Comparison of ENCODE assay signal across 8 cellular contexts in the genomic region with DNA sequence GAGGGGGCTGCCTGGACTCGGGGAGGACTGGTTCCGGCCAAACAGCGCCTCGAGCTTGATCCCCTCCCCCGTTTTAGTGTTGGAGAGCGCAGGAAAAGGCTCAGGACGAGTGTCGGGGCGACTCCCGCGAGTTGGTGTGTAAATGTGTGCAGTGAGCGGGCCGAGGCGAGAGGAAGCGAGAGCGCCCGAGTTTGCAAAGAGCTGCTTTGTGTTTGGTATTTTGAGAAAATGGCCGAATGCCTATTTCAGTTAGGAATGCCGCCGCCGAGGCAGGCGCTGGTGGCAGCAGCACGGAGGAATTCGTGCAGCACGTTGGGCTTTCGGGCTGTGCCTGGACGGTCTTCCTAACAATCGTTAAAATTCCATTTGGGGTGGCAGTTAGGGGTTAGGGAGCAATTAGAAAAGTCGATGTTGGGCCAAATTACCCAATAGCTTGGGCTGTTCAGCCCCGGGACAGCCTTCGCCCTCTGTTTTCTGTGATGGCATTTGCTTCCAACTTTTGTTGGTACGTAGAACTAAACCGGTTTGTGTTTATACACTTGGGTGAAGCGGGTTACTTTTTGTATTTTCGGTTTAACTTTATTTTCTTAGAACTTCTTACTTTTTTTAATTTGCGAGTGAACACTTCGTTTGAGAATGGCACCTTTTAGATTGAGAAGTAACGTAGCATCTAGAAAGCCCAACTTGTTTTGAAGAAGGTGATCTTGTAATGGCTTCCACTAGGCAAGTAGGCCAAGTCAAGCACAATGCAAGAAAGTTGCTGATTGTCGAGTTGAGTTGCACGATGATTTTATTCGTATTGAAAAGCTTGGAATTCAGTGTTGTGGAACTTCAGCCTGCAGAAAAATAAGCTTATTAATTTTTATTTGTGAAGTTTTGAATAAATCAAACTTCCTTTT. TPM values are rescaled to one million over a fixed set of nuclear protein-coding genes. Genes with fewer than 3 reads are reported as not detected.
A peak's percentile ranks its signal among the peaks of the same experiment; 100 is the strongest.
DNase-seq lines count a peak whose midpoint lies in the region; ATAC-seq and TF ChIP-seq lines count a peak whose summit lies in the region.

No MANE protein-coding gene starts in this region.

- H3K27me3 Mint-ChIP-seq in T-helper 17 cell = no peaks in the 10 kb centered on the region

- peak; percentile 32 for ATAC-seq in GM21390 (IDR thresholded peaks at IDR 0.05; ENCODE audit: unreplicated experiment)
- ATAC-seq in T-helper 17 cell = peak; percentile 25

- peaks cover 25 to 69% (median 59%) of the 10 kb centered on the region in 6 donors for H3K4me1 ChIP-seq in spleen

- H3K27me3 ChIP-seq in spleen (replicated peaks in 1 of 7) = no peaks in the 10 kb centered on the region

- DNase-seq in G401 (ENCODE audit: low spot score) (peak; percentile 11), HS-5 (ENCODE audit: low read depth) (peak; percentile 18), T-helper 17 cell (peak; percentile 22 to 35 (median 24)), cerebellar cortex (ENCODE audit: low spot score) (peak; percentile 16), iris pigment epithelial cell (ENCODE audit: low read depth) (peak; percentile 65), spleen (no peak), NCI-H2196 treated with DMSO at 0.1 percent for 48 hours (lab: John Stamatoyannopoulos, UW; ENCODE audit: unreplicated experiment) (no peak)

- intact Hi-C loops in spleen (cut with DNase I; ENCODE audit: low total_unique reads) = loop anchor here (5.0 kb wide), 1 partner anchor 68 kb away; a partner anchor contains a TSS

- no peaks in the 10 kb centered on the region for H3K9me3 ChIP-seq in T-helper 17 cell (ENCODE audit: control insufficient read depth, low read length, poor library complexity, severe bottlenecking)
- H3K9me3 ChIP-seq in spleen = no peaks in the 10 kb centered on the region

- H3K27ac Mint-ChIP-seq in T-helper 17 cell = peak overlapping the region; percentile 93

- H3K27ac ChIP-seq in spleen = peak overlapping the region; percentile 82 to 98 (median 96)

- peak overlapping the region; percentile 95 for H3K4me3 Mint-ChIP-seq in T-helper 17 cell

- TF ChIP-seq POLR2A in spleen (IDR thresholded peaks at IDR 0.05) = no peak

- peak overlapping the region; percentile 81 to 100 (median 98) for H3K4me3 ChIP-seq in spleen

- WGBS in spleen, 5 donors = 0 to 1% (median 1%) methylated on average over 36 to 41 of the region's 41 CpGs

- peaks cover 0 to 24% (median 0%) of the 10 kb centered on the region in 6 donors for H3K36me3 ChIP-seq in spleen

- TF ChIP-seq CTCF in spleen (IDR thresholded peaks at IDR 0.05 in 8 of 11, conservative IDR thresholded peaks at IDR 0.05 in 3 of 11) = no peak

- H3K4me1 Mint-ChIP-seq in T-helper 17 cell = peaks cover 39% of the 10 kb centered on the region

- H3K36me3 Mint-ChIP-seq in T-helper 17 cell (ENCODE audit: low read depth) = no peaks in the 10 kb centered on the region

- in situ Hi-C loops in G401 (cut with HindIII; ENCODE audit: low sequenced_read_pairs) = no loop called here

RNA-seq across cellular contexts. Expression of a gene that starts 1.6 kb away (rescaled TPM):
- total RNA-seq in G401 (2014; rRNA removed; shearing (Covaris generic)) = 13.2 and 28.2 TPM in 2 replicates
- 10 to 100 TPM; 56.6 to 66.3 TPM for total RNA-seq in T-helper 17 cell
- 10 to 100 TPM; 34.2 to 45.4 (median 40.8) TPM for total RNA-seq in spleen
- 1 to 10 TPM; 3.6 to 6.0 (median 5.3) TPM for polyA plus RNA-seq in spleen

Comparison
In these comparisons a context has a peak if more than half of its experiments do, and no peak if none do; other contexts are left out.
1. DNase-seq: peak in G401 (single experiment), HS-5 (single experiment), T-helper 17 cell (3 of 3), cerebellar cortex (single experiment) and iris pigment epithelial cell (single experiment); none in spleen (single experiment) and NCI-H2196 treated with DMSO at 0.1 percent for 48 hours (single experiment).